In genomic region chr3:66068255-66068654, GRCh38 we compare ENCODE assay signal across 16 cellular contexts. TPM values are rescaled to one million over a fixed set of nuclear protein-coding genes. Genes with fewer than 3 reads are reported as not detected.
"Had no signal": no experiment of that assay in that cellular context is flagged by ENCODE, and none has a peak within 500 bp of the region (broad histone marks: within the 10 kb centered on the region; RNA-seq: fewer than 3 reads in every experiment).

No MANE protein-coding gene starts in this region.

- DNase-seq: activated CD4-positive, alpha-beta T cell treated with anti-CD3 and anti-CD28 coated beads for 48 hours; activated CD4-positive, alpha-beta T cell treated with anti-CD3 and anti-CD28 coated beads, Interleukin-2, amount 50 U/mL, for 4 hours; activated CD4-positive, CD25-positive, alpha-beta regulatory T cell treated with anti-CD3 and anti-CD28 coated beads, Interleukin-2, amount 50 U/mL, for 72 hours; activated CD8-positive, alpha-beta memory T cell treated with anti-CD3 and anti-CD28 coated beads, Interleukin-2, amount 50 U/mL, for 48 hours; activated CD8-positive, alpha-beta T cell treated with anti-CD3 and anti-CD28 coated beads, Interleukin-2, amount 10 ng/mL, durations not matched to agents 7 days and 5 days; activated naive CD4-positive, alpha-beta T cell; activated T-cell treated with anti-CD3 and anti-CD28 coated beads, Interleukin-2, amount 50 U/mL, for 1 hour; aorta; caudate nucleus; NCI-H1048; NCI-H1930; NCI-H446; NCI-H526 treated with DMSO at 0.1 percent for 48 hours; SHP77 had no signal

- H3K4me3 ChIP-seq: breast epithelium had no signal

- FAIRE-seq: RCC 7860 had no signal

- H3K36me3 ChIP-seq: breast epithelium had no signal

- H3K27ac ChIP-seq: breast epithelium had no signal

- H3K27me3 ChIP-seq: breast epithelium had no signal

- H3K4me1 ChIP-seq: breast epithelium had no signal

RNA-seq across cellular contexts. Expression of gene MAGI1, which starts 29.5 kb away (rescaled TPM):
- total RNA-seq: activated CD8-positive, alpha-beta T cell treated with anti-CD3 and anti-CD28 coated beads, Interleukin-2, amount 10 ng/mL, durations not matched to agents 7 days and 5 days had no signal
